ENCODE assay signal across 8 cellular contexts in the genomic region with DNA sequence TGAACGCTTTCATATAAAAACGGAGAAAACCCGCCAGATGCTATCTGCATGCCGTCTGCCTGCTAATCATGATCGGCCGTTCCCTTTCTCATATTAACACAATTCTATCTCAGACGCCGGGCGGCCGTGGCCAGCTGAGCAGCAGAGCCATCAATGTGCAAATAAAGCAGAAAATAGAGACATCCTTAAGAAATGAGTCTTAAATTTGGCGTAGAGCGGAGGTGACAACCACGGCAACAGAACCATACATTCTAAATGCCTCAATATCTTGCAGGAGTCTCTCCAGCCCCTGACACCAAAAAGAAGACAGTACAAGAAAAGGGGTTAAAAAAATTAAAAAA. TPM values are rescaled to one million over a fixed set of nuclear protein-coding genes. Genes with fewer than 3 reads are reported as not detected.
A peak's percentile ranks its signal among the peaks of the same experiment; 100 is the strongest.
DNase-seq lines count a peak whose midpoint lies in the region; ATAC-seq, FAIRE-seq and TF ChIP-seq lines count a peak whose summit lies in the region.

No MANE protein-coding gene starts in this region.

- intact Hi-C loops in ascending aorta (cut with DNase I) (loop anchor here (1.0 to 10.0 kb wide), 5 partner anchors 273 to 1793 kb away; a partner anchor contains a TSS), lower lobe of right lung (cut with DNase I) (no loop called here), thyroid gland (cut with DNase I) (no loop called here)

- H3K4me3 ChIP-seq in ascending aorta, result peak overlapping the region; percentile 82 to 94
- peak overlapping the region; percentile 68 for H3K4me3 ChIP-seq in lower lobe of right lung
- peak overlapping the region in 1 of 3 donors; percentile 32 for H3K4me3 ChIP-seq in thyroid gland (replicated peaks in 1 of 3)

- FAIRE-seq in GM12891 (lab: Jason Lieb, UNC), result no peak

- no peaks in the 10 kb centered on the region for H3K27me3 ChIP-seq in ascending aorta
- H3K27me3 ChIP-seq in lower lobe of right lung (ENCODE audit: low read depth), result peaks cover 63% of the 10 kb centered on the region
- peaks cover 41% of the 10 kb centered on the region for H3K27me3 ChIP-seq in thyroid gland

- H3K9me3 ChIP-seq in ascending aorta (no peaks in the 10 kb centered on the region), lower lobe of right lung (no peaks in the 10 kb centered on the region), thyroid gland (no peaks in the 10 kb centered on the region)

- H3K4me1 ChIP-seq in ascending aorta (peaks cover 7 to 13% of the 10 kb centered on the region in 2 donors), lower lobe of right lung (peaks cover 11% of the 10 kb centered on the region), thyroid gland (peaks cover 22 to 27% of the 10 kb centered on the region in 2 donors)

- H3K27ac ChIP-seq in ascending aorta (peak overlapping the region; percentile 91 to 99), lower lobe of right lung (peak overlapping the region; percentile 76), thyroid gland (peak overlapping the region in 1 of 3 donors; percentile 62), caudate nucleus (ENCODE audit: low read depth, low read length) (no peak overlapping the region)

- WGBS in thyroid gland, 2 donors, result 6 to 7% methylated on average over 13 of the region's 13 CpGs

- TF ChIP-seq POLR2A in GM12891 (IDR thresholded peaks at IDR 0.05; ENCODE audit: low read depth, low read length), result no peak
- TF ChIP-seq POLR2A in thyroid gland (IDR thresholded peaks at IDR 0.05), result no peak

- no peaks in the 10 kb centered on the region for H3K36me3 ChIP-seq in ascending aorta
- H3K36me3 ChIP-seq in lower lobe of right lung, result no peaks in the 10 kb centered on the region
- H3K36me3 ChIP-seq in thyroid gland, result no peaks in the 10 kb centered on the region

- DNase-seq in EH (ENCODE audit: low read depth) (peak; percentile 62), MV-4-11 (lab: John Stamatoyannopoulos, UW) (peak; percentile 54), ascending aorta (ENCODE audit: low spot score in 2 of 2) (no peak), lower lobe of right lung (no peak), GM12891 (ENCODE audit: insufficient read length, low spot score) (no peak), thyroid gland (no peak), caudate nucleus (lab: John Stamatoyannopoulos, UW) (no peak)

- TF ChIP-seq CTCF in ascending aorta (IDR thresholded peaks at IDR 0.05) (no peak), lower lobe of right lung (IDR thresholded peaks at IDR 0.05) (no peak), thyroid gland (IDR thresholded peaks at IDR 0.05) (no peak)

- ATAC-seq in lower lobe of right lung (no peak), HG02678 (IDR thresholded peaks at IDR 0.05; ENCODE audit: unreplicated experiment) (no peak)

TF ChIP-seq in GM12891, 5 proteins besides CTCF, POLR2A, EP300 and RAD21:
- TF ChIP-seq TAF1 (IDR thresholded peaks at IDR 0.05; ENCODE audit: low read depth, low read length), result no peak
- TF ChIP-seq POLR2AphosphoS5 (IDR thresholded peaks at IDR 0.05; ENCODE audit: low read depth, low read length), result no peak

RNA-seq across cellular contexts. Expression of a gene that starts 2.7 kb away (rescaled TPM):
- total RNA-seq in ascending aorta (not detected), lower lobe of right lung (23.8 TPM), thyroid gland (1 to 10 TPM in 1 of 4 donors, not detected in 3; 1.3 TPM)
- polyA plus RNA-seq in GM12891 (2012; ENCODE audit: low read depth, missing spikeins), result not detected

Comparison
In these comparisons a context has a peak if more than half of its experiments do, and no peak if none do; other contexts are left out.
1. DNase-seq: peak in EH (single experiment) and MV-4-11 (single experiment); none in ascending aorta (0 of 2), lower lobe of right lung (single experiment), GM12891 (single experiment), thyroid gland (0 of 2) and caudate nucleus (0 of 61).
2. RNA of a gene that starts 2.7 kb away (total RNA-seq): 23.8 TPM in lower lobe of right lung (single experiment); 1.3 TPM in thyroid gland and not detected in ascending aorta (single experiment); every median in the first group is over 10 times any median in the second.